29 cellular contexts compared by ENCODE assay signal in the genomic region with DNA sequence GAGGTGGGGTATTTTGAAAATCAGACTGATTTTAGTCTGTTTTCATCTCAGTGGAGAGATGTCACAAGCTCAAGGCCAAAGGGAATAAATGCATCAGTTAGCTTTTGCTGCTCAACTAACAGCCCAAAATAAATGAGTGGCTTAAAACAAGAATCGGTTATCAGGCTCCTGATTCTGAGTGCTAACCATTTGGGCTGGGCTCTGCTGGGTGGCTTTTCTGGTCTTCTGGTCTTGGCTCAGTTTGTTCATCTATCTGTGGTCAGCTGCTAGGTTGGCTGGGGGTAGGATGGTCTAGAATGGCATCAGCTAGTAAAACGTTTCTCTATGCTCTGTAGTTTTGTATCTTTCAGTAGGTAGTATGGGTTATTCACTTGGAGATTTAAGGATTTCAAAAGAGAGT.
"Had no signal": no experiment of that assay in that cellular context is flagged by ENCODE, and none has a peak within 500 bp of the region (broad histone marks: within the 10 kb centered on the region; RNA-seq: fewer than 3 reads in every experiment).

No MANE protein-coding gene starts in this region.

- FAIRE-seq: colon, endometrium, endothelial cell of umbilical vein, frontal cortex had no signal

- H3K27me3 ChIP-seq: colonic mucosa, esophagus muscularis mucosa, esophagus squamous epithelium, foreskin keratinocyte, gastrocnemius medialis, gastroesophageal sphincter, heart left ventricle, heart right ventricle had no signal

- H3K9me3 ChIP-seq: colonic mucosa, esophagus squamous epithelium, gastrocnemius medialis, gastroesophageal sphincter had no signal

- H3K36me3 ChIP-seq: colonic mucosa, esophagus muscularis mucosa, esophagus squamous epithelium, gastrocnemius medialis, gastroesophageal sphincter, heart left ventricle, heart right ventricle had no signal

- H3K9me3 Mint-ChIP-seq: endodermal cell had no signal

- H3K4me3 Mint-ChIP-seq: dendritic cell treated with granulocyte-macrophage colony-stimulating factor and Interleukin-4, amounts not matched to agents 40 ng/mL and 50 ng/mL, for 4 days; effector memory CD8-positive, alpha-beta T cell; endodermal cell had no signal

- H3K4me1 ChIP-seq: colonic mucosa, esophagus muscularis mucosa, esophagus squamous epithelium, foreskin keratinocyte, gastrocnemius medialis, gastroesophageal sphincter, heart left ventricle, heart right ventricle had no signal

- H3K4me3 ChIP-seq: colonic mucosa, coronary artery, dorsolateral prefrontal cortex, esophagus muscularis mucosa, esophagus squamous epithelium, gastrocnemius medialis, gastroesophageal sphincter, heart left ventricle, heart right ventricle had no signal

- H3K4me1 Mint-ChIP-seq: endodermal cell had no signal

- H3K27ac Mint-ChIP-seq: dendritic cell treated with granulocyte-macrophage colony-stimulating factor and Interleukin-4, amounts not matched to agents 40 ng/mL and 50 ng/mL, for 4 days; effector memory CD8-positive, alpha-beta T cell; endodermal cell had no signal

- ATAC-seq: effector memory CD8-positive, alpha-beta T cell; esophagus mucosa; foreskin keratinocyte; gastrocnemius medialis; gastroesophageal sphincter; heart left ventricle; heart right ventricle had no signal

- H3K27me3 Mint-ChIP-seq: effector memory CD8-positive, alpha-beta T cell had no signal

- DNase-seq: colonic mucosa; cortex of kidney; dermis blood vessel endothelial cell; dorsolateral prefrontal cortex; effector CD4-positive, alpha-beta T cell; effector CD8-positive, alpha-beta T cell; effector memory CD4-positive, alpha-beta T cell; effector memory CD8-positive, alpha-beta T cell; endodermal cell; erythroblast; esophagus squamous epithelium; foreskin fibroblast; foreskin keratinocyte; foreskin melanocyte; gastrocnemius medialis; glutamatergic neuron; head of caudate nucleus; heart left ventricle; heart right ventricle had no signal

- H3K27ac ChIP-seq: colonic mucosa, coronary artery, dorsolateral prefrontal cortex, epithelial cell of prostate, esophagus muscularis mucosa, esophagus squamous epithelium, foreskin keratinocyte, gastrocnemius medialis, gastroesophageal sphincter, heart left ventricle, heart right ventricle had no signal
